Comparison of ENCODE assay signal across 1 cellular context in genomic region chr15:56390739-56391267, GRCh38.
TF ChIP-seq lines count a peak whose summit lies in the region.

No MANE protein-coding gene starts in this region.

TF ChIP-seq in K562, 482 proteins besides CTCF, POLR2A, EP300 and RAD21:
- TF ChIP-seq TFE3 (CRISPR knock-in tag; IDR thresholded peaks at IDR 0.05) (peak; percentile 38; the same call in 1 of the 2 replicates), NCOA6 (IDR thresholded peaks at IDR 0.05) (no peak), ZFX (CRISPR knock-in tag; IDR thresholded peaks at IDR 0.05) (no peak), CEBPG (CRISPR knock-in tag; IDR thresholded peaks at IDR 0.05) (no peak), CEBPG (tag; conservative IDR thresholded peaks at IDR 0.05 in 1 of 2, IDR thresholded peaks at IDR 0.05 in 1 of 2) (peak; percentile 63 to 69; a peak in 3 of 4 replicates), CEBPB (tag; IDR thresholded peaks at IDR 0.05) (peak; percentile 39; the same call in 1 of the 2 replicates)
